Comparison of ENCODE assay signal across 10 cellular contexts in the genomic region with DNA sequence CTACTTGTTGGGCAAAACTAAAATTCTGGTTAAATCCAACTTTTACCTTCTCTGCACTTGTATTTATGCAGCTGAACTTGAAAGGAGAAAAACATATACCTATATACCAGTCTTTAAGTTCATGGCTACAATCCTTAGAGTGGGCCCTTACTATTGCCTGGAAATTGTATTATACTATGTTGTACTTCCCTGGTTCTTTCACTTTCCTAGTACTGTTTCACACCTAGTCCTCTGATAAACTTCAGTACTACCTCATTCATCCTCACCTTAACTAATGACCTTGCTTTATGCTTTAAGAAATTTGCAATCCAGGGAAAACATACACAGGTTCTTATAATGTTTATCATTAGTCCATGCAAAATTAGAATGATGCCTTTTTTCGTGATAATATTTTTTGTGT.
"Had no signal": no experiment of that assay in that cellular context is flagged by ENCODE, and none has a peak within 500 bp of the region (broad histone marks: within the 10 kb centered on the region; RNA-seq: fewer than 3 reads in every experiment).

No MANE protein-coding gene starts in this region.

- DNase-seq: activated effector memory CD4-positive, alpha-beta T cell treated with Interleukin-2 at 50 U/mL for 16 hours; central memory CD4-positive, alpha-beta T cell; cortex of kidney; effector memory CD4-positive, alpha-beta T cell; left ventricle myocardium superior; mesendoderm; retina; stimulated activated CD4-positive, alpha-beta T cell treated with anti-CD3 and anti-CD28 coated beads, Interleukin-4, amount 100 ng/mL, for 4 hours; thyroid gland had no signal

- H3K9me3 ChIP-seq: thyroid gland had no signal

- H3K36me3 ChIP-seq: thyroid gland had no signal

- H3K27me3 ChIP-seq: thyroid gland had no signal

- H3K27ac ChIP-seq: thyroid gland, VCaP had no signal

- H3K4me3 ChIP-seq: thyroid gland had no signal

- ATAC-seq: left ventricle myocardium superior had no signal
